In the genomic region with DNA sequence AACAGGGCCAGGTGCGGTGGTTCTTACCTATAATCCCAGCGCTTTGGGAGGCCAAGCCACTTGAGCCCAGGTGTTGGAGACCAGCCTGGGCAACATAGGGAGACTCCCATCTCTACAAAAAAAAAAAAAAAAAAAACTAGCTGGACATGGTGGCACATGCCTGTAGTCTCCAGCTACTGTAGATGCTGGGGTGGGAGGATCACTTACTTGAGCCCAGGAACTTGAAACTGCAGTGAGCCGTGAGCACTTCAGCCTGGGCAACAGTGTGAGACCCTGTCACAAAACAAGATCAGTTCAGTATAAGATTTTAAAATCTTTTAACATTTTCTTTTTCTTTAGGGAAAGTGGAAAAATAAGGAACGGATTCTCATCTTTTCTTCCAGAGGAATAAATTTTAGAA, we compare ENCODE assay signal across 1 cellular context.
TF ChIP-seq lines count a peak whose summit lies in the region.

No MANE protein-coding gene starts in this region.

TF ChIP-seq in endothelial cell of umbilical vein, 7 proteins besides CTCF, POLR2A, EP300 and RAD21:
- TF ChIP-seq, protein P1, sequence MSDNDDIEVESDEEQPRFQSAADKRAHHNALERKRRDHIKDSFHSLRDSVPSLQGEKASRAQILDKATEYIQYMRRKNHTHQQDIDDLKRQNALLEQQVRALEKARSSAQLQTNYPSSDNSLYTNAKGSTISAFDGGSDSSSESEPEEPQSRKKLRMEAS (IDR thresholded peaks at IDR 0.05; ENCODE audit: insufficient read depth, insufficient read length), result no peak
- TF ChIP-seq POLR2AphosphoS5 (IDR thresholded peaks at IDR 0.05; ENCODE audit: insufficient read depth, low read depth, low read length) (no peak), MYC (IDR thresholded peaks at IDR 0.05; ENCODE audit: low read depth, low read length) (no peak), FOS (IDR thresholded peaks at IDR 0.05; ENCODE audit: borderline replicate concordance, insufficient read depth, low read length) (no peak), JUN (IDR thresholded peaks at IDR 0.05; ENCODE audit: borderline replicate concordance, insufficient read depth, insufficient read length, low read depth) (no peak), EZH2 (IDR thresholded peaks at IDR 0.05; ENCODE audit: borderline replicate concordance, low read depth, low read length, severe bottlenecking) (no peak), GATA2 (IDR thresholded peaks at IDR 0.05; ENCODE audit: insufficient read depth, insufficient read length, low read depth, low read length) (no peak)
